Comparison of ENCODE assay signal across 14 cellular contexts in the genomic region with DNA sequence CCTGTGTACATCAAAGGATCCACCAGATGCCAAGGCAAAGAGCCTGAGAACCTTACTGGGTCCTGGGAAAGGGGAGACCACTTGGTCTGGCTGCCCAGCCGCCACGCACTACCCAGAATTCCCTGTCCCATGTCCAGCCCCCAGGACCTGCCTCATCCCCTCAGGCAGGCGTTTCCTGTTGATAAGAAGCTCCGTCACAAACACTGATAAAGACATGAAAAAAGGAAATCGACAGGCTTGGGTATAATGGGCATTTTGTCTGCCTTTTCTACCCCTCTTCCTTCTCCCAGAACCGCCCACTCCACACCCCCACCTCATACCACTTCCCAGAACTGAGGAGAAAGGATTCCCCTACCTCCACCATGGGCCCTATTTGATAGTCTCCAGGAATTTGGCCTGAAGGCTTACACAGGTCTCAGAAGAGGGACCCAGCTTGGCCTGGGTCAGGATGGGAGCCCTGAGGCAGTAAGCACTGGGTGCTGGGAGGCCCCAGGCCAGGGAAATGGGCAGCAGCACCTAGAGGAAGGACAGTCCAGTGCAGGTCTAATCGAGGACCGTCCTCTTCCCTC. TPM values are rescaled to one million over a fixed set of nuclear protein-coding genes. Genes with fewer than 3 reads are reported as not detected.
A peak's percentile ranks its signal among the peaks of the same experiment; 100 is the strongest.
DNase-seq lines count a peak whose midpoint lies in the region; ATAC-seq lines count a peak whose summit lies in the region.
"Had no signal": no experiment of that assay in that cellular context is flagged by ENCODE, and none has a peak within 500 bp of the region (broad histone marks: within the 10 kb centered on the region; RNA-seq: fewer than 3 reads in every experiment).

No MANE protein-coding gene starts in this region.

- peaks cover 0 to 14% of the 10 kb centered on the region in 2 donors for H3K27me3 Mint-ChIP-seq in stimulated activated naive B cell treated with anti-CD40 and anti-IgM and Interleukin-4, amounts not matched to agents 10 μg/mL and 1 μg/mL and 100 μg/mL, for 72 hours

- peaks cover 18% of the 10 kb centered on the region for H3K4me1 ChIP-seq in right cardiac atrium (ENCODE audit: control insufficient read depth, insufficient read depth, low read length)

- no peak overlapping the region for H3K4me3 Mint-ChIP-seq in stimulated activated naive B cell treated with anti-CD40 and anti-IgM and Interleukin-4, amounts not matched to agents 10 μg/mL and 1 μg/mL and 100 μg/mL, for 72 hours
- H3K4me3 Mint-ChIP-seq: activated B cell treated with CpG ODN at 0.5 μM for 24 hours had no signal

- no peaks in the 10 kb centered on the region for H3K9me3 Mint-ChIP-seq in stimulated activated naive B cell treated with anti-CD40 and anti-IgM and Interleukin-4, amounts not matched to agents 10 μg/mL and 1 μg/mL and 100 μg/mL, for 72 hours
- H3K9me3 Mint-ChIP-seq: activated B cell treated with CpG ODN at 0.5 μM for 24 hours had no signal

- H3K36me3 Mint-ChIP-seq in stimulated activated naive B cell treated with anti-CD40 and anti-IgM and Interleukin-4, amounts not matched to agents 10 μg/mL and 1 μg/mL and 100 μg/mL, for 72 hours: no peaks in the 10 kb centered on the region

- H3K27me3 ChIP-seq in right cardiac atrium (ENCODE audit: control insufficient read depth, insufficient read depth): no peaks in the 10 kb centered on the region
- H3K27me3 ChIP-seq: hepatocyte had no signal

- 48% methylated on average over 8 of the region's 8 CpGs for WGBS in right cardiac atrium

- peak overlapping the region; percentile 51 for H3K27ac Mint-ChIP-seq in stimulated activated naive B cell treated with anti-CD40 and anti-IgM and Interleukin-4, amounts not matched to agents 10 μg/mL and 1 μg/mL and 100 μg/mL, for 72 hours
- H3K27ac Mint-ChIP-seq: activated B cell treated with CpG ODN at 0.5 μM for 24 hours, progenitor cell of endocrine pancreas had no signal

- peak overlapping the region; percentile 78 for H3K27ac ChIP-seq in right cardiac atrium (ENCODE audit: low read length)
- H3K27ac ChIP-seq: hepatocyte had no signal

- ATAC-seq in right cardiac atrium (peak; percentile 43 to 80), GM21528 (IDR thresholded peaks at IDR 0.05; ENCODE audit: low FRiP score, unreplicated experiment) (no peak), GM21526 (IDR thresholded peaks at IDR 0.05; ENCODE audit: low FRiP score, unreplicated experiment) (no peak)
- ATAC-seq in stimulated activated naive B cell treated with anti-CD40 and anti-IgM and Interleukin-4, amounts not matched to agents 10 μg/mL and 1 μg/mL and 100 μg/mL, for 72 hours (replicated peaks): no peak

- H3K9me3 ChIP-seq in right cardiac atrium (ENCODE audit: control insufficient read depth, low read length): no peaks in the 10 kb centered on the region

- DNase-seq in UCSD-AML1 (lab: John Stamatoyannopoulos, UW; ENCODE audit: unreplicated experiment) (peak; percentile 56), right cardiac atrium (peak; percentile 53 to 76 (median 71))
- no peak for DNase-seq in stimulated activated naive B cell treated with anti-CD40 and anti-IgM and Interleukin-4, amounts not matched to agents 10 μg/mL and 1 μg/mL and 100 μg/mL, for 72 hours
- no peak for DNase-seq in activated CD4-positive, alpha-beta T cell treated with anti-CD3 and anti-CD28 coated beads for 4 hours
- DNase-seq: activated B cell treated with CpG ODN at 0.5 μM for 24 hours, amygdala, COR-L47, GOT3, midbrain, NCI-H1417 treated with DMSO at 0.1 percent for 48 hours had no signal

- H3K4me3 ChIP-seq in right cardiac atrium (ENCODE audit: low read length): no peak overlapping the region
- H3K4me3 ChIP-seq: hepatocyte had no signal

- peaks cover 30 to 41% of the 10 kb centered on the region in 2 donors for H3K4me1 Mint-ChIP-seq in stimulated activated naive B cell treated with anti-CD40 and anti-IgM and Interleukin-4, amounts not matched to agents 10 μg/mL and 1 μg/mL and 100 μg/mL, for 72 hours

- intact Hi-C loops in right cardiac atrium (cut with DNase I): no loop called here

RNA-seq across cellular contexts. Expression of a gene that starts 18.8 kb away (rescaled TPM):
- total RNA-seq in right cardiac atrium: 10 to 100 TPM; 19.8 to 38.8 (median 28.7) TPM
- 18.7 TPM for polyA plus RNA-seq in right cardiac atrium
- total RNA-seq: activated B cell treated with CpG ODN at 0.5 μM for 24 hours, progenitor cell of endocrine pancreas had no signal

RNA-seq across cellular contexts. Expression of a gene that starts 25.4 kb away (rescaled TPM):
- total RNA-seq in right cardiac atrium: 10 to 100 TPM; 14.6 to 19.4 (median 16.3) TPM
- polyA plus RNA-seq in right cardiac atrium: 15.2 TPM

RNA-seq across cellular contexts. Expression of a gene that starts 38.2 kb away (rescaled TPM):
- total RNA-seq in right cardiac atrium: not detected
- not detected for polyA plus RNA-seq in right cardiac atrium
- total RNA-seq: activated B cell treated with CpG ODN at 0.5 μM for 24 hours, hepatocyte had no signal

Comparison
In these comparisons a context has a peak if more than half of its experiments do, and no peak if none do; other contexts are left out.
1. DNase-seq: peak in UCSD-AML1 (single experiment) and right cardiac atrium (3 of 3); none in stimulated activated naive B cell treated with anti-CD40 and anti-IgM and Interleukin-4, amounts not matched to agents 10 μg/mL and 1 μg/mL and 100 μg/mL, for 72 hours (single experiment) and activated CD4-positive, alpha-beta T cell treated with anti-CD3 and anti-CD28 coated beads for 4 hours (0 of 2).
2. ATAC-seq: peak in right cardiac atrium (2 of 2); none in stimulated activated naive B cell treated with anti-CD40 and anti-IgM and Interleukin-4, amounts not matched to agents 10 μg/mL and 1 μg/mL and 100 μg/mL, for 72 hours (0 of 2), GM21528 (single experiment) and GM21526 (single experiment).